30 cellular contexts compared by ENCODE assay signal in the genomic region with DNA sequence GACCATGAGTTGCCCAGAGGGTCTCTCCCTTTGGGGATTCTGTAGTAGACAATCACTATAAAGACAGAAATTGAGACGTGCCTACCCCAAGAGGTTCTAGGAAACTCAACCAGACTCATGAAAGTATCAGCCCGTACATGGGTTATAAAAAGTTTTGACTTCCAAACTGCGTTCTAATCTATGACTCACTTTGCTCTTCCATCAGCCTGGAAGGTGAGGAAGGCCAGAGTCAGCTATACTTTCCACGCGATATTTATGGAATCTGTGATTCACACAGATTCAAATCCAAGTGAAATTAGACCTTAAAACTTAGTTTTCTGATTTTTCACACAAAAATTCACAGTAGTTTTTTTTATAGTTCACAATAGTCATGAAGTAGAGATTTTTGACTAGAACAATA. TPM values are rescaled to one million over a fixed set of nuclear protein-coding genes. Genes with fewer than 3 reads are reported as not detected.
A peak's percentile ranks its signal among the peaks of the same experiment; 100 is the strongest.
DNase-seq lines count a peak whose midpoint lies in the region; ATAC-seq, FAIRE-seq and TF ChIP-seq lines count a peak whose summit lies in the region.
"Had no signal": no experiment of that assay in that cellular context is flagged by ENCODE, and none has a peak within 500 bp of the region (broad histone marks: within the 10 kb centered on the region; RNA-seq: fewer than 3 reads in every experiment).

No MANE protein-coding gene starts in this region.

- in situ Hi-C loops in GM13976 (cut with MboI; ENCODE audit: low sequenced_read_pairs, unreplicated experiment): no loop called here

- no peak for TF ChIP-seq CTCF in astrocyte (IDR thresholded peaks at IDR 0.05; ENCODE audit: insufficient read depth, low read depth, low read length)
- no peak for TF ChIP-seq CTCF in osteoblast (IDR thresholded peaks at IDR 0.05; ENCODE audit: extremely low read depth, low read depth, low read length)
- no peak for TF ChIP-seq CTCF in GM13976 (IDR thresholded peaks at IDR 0.05; ENCODE audit: borderline replicate concordance, control extremely low read depth, extremely low read depth, insufficient read depth, missing control alignments)

- DNase-seq in EL (peak; percentile 68), M059J (ENCODE audit: low read depth) (peak; percentile 69), astrocyte (ENCODE audit: low read depth) (peak; percentile 71), osteoblast (ENCODE audit: insufficient read length, low spot score, missing footprints) (no peak), GM13976 (ENCODE audit: low spot score) (no peak), kidney tubule cell (ENCODE audit: low spot score) (no peak)
- DNase-seq: activated B cell treated with CpG ODN at 0.5 μM for 24 hours; activated CD4-positive, alpha-beta T cell treated with anti-CD3 and anti-CD28 coated beads, Interleukin-2, amount 50 U/mL, for 1 hour; activated effector memory CD4-positive, alpha-beta T cell treated with Interleukin-2 at 50 U/mL for 16 hours; activated T-cell treated with anti-CD3 and anti-CD28 coated beads, Interleukin-2, amount 50 U/mL, for 1 hour; anterior cingulate cortex; colonic mucosa; effector CD4-positive, alpha-beta T cell; GF-D8; islet precursor cell; left ventricle myocardium superior; NCI-H1436; Peyer's patch; posterior cingulate gyrus; right cardiac atrium; stimulated activated CD8-positive, alpha-beta memory T cell treated with anti-CD3 and anti-CD28 coated beads, Interleukin-4, amount 100 ng/mL, for 48 hours; T-cell; testis had no signal

- peaks cover 21% of the 10 kb centered on the region for H3K4me1 ChIP-seq in astrocyte (ENCODE audit: insufficient read depth, low read length)
- H3K4me1 ChIP-seq in osteoblast (ENCODE audit: insufficient read depth, low read length): peaks cover 22% of the 10 kb centered on the region
- H3K4me1 ChIP-seq: colonic mucosa, Peyer's patch, testis had no signal

- H3K27me3 Mint-ChIP-seq in astrocyte (ENCODE audit: low read depth, unreplicated experiment): no peaks in the 10 kb centered on the region

- no peak for FAIRE-seq in astrocyte (lab: Jason Lieb, UNC)
- FAIRE-seq: HepG2 had no signal

- H3K9me3 ChIP-seq in astrocyte (ENCODE audit: insufficient read depth, low read depth, low read length): no peaks in the 10 kb centered on the region
- H3K9me3 ChIP-seq in osteoblast (ENCODE audit: low read depth, low read length): no peaks in the 10 kb centered on the region
- H3K9me3 ChIP-seq: colonic mucosa, Peyer's patch, testis had no signal

- H3K27ac ChIP-seq in astrocyte (ENCODE audit: low read depth, low read length): peak overlapping the region; percentile 61
- peak overlapping the region; percentile 73 for H3K27ac ChIP-seq in osteoblast (ENCODE audit: low read depth, low read length)
- H3K27ac ChIP-seq: cardiac muscle cell, colonic mucosa, HL-60, Peyer's patch, testis had no signal

- H3K27me3 ChIP-seq in astrocyte (ENCODE audit: insufficient read depth, low read length) (no peaks in the 10 kb centered on the region), osteoblast (ENCODE audit: insufficient read depth, low read length) (no peaks in the 10 kb centered on the region)
- H3K27me3 ChIP-seq: colonic mucosa, Peyer's patch, testis had no signal

- H3K36me3 ChIP-seq in astrocyte (ENCODE audit: insufficient read depth, low read length) (no peaks in the 10 kb centered on the region), osteoblast (ENCODE audit: insufficient read depth, low read length) (no peaks in the 10 kb centered on the region)
- H3K36me3 ChIP-seq: cardiac muscle cell, colonic mucosa, Peyer's patch had no signal

- no peaks in the 10 kb centered on the region for H3K9me3 Mint-ChIP-seq in astrocyte (ENCODE audit: unreplicated experiment)
- H3K9me3 Mint-ChIP-seq: activated B cell treated with CpG ODN at 0.5 μM for 24 hours, mesothelial cell of epicardium had no signal

- no peak overlapping the region for H3K27ac Mint-ChIP-seq in astrocyte (ENCODE audit: unreplicated experiment)
- H3K27ac Mint-ChIP-seq: activated B cell treated with CpG ODN at 0.5 μM for 24 hours; activated naive CD8-positive, alpha-beta T cell; mesothelial cell of epicardium; stimulated activated naive CD8-positive, alpha-beta T cell treated with anti-CD3 and anti-CD28 coated beads, Interleukin-15, Interleukin-2, amounts not matched to agents 100 ng/mL and 50 ng/mL, for 24 hours; T-cell had no signal

- no peaks in the 10 kb centered on the region for H4K20me1 ChIP-seq in astrocyte (ENCODE audit: insufficient read depth, low read length)
- no peaks in the 10 kb centered on the region for H4K20me1 ChIP-seq in osteoblast (ENCODE audit: insufficient read depth, low read length)

- no peak for ATAC-seq in HG03159 (IDR thresholded peaks at IDR 0.05; ENCODE audit: unreplicated experiment)
- ATAC-seq: HepG2, left ventricle myocardium superior, right cardiac atrium, T-cell had no signal

- H3K79me2 ChIP-seq in astrocyte (ENCODE audit: insufficient read depth, low read length): no peaks in the 10 kb centered on the region
- H3K79me2 ChIP-seq in osteoblast (ENCODE audit: insufficient read depth, low read length): no peaks in the 10 kb centered on the region

- H3K4me3 ChIP-seq in astrocyte (ENCODE audit: insufficient read depth, low read depth, low read length): no peak overlapping the region
- no peak overlapping the region for H3K4me3 ChIP-seq in osteoblast (ENCODE audit: insufficient read depth, low read length)
- H3K4me3 ChIP-seq: cardiac muscle cell, colonic mucosa, Peyer's patch, testis had no signal

- peak overlapping the region; percentile 2 for H3K9ac ChIP-seq in astrocyte (ENCODE audit: low read length)

- H3K36me3 Mint-ChIP-seq in astrocyte (ENCODE audit: low read depth, unreplicated experiment): no peaks in the 10 kb centered on the region
- H3K36me3 Mint-ChIP-seq: activated naive CD8-positive, alpha-beta T cell; mesothelial cell of epicardium; T-cell had no signal

- no peak overlapping the region for H3K4me3 Mint-ChIP-seq in astrocyte (ENCODE audit: unreplicated experiment)
- H3K4me3 Mint-ChIP-seq: activated B cell treated with CpG ODN at 0.5 μM for 24 hours; activated naive CD8-positive, alpha-beta T cell; mesothelial cell of epicardium; stimulated activated naive CD8-positive, alpha-beta T cell treated with anti-CD3 and anti-CD28 coated beads, Interleukin-15, Interleukin-2, amounts not matched to agents 100 ng/mL and 50 ng/mL, for 24 hours; T-cell had no signal

- peaks cover 15% of the 10 kb centered on the region for H3K4me1 Mint-ChIP-seq in astrocyte (ENCODE audit: low read depth, unreplicated experiment)
- H3K4me1 Mint-ChIP-seq: activated B cell treated with CpG ODN at 0.5 μM for 24 hours, mesothelial cell of epicardium, T-cell had no signal

- H3K4me2 ChIP-seq in astrocyte (ENCODE audit: low read length): peak overlapping the region; percentile 61
- peak overlapping the region; percentile 35 for H3K4me2 ChIP-seq in osteoblast (ENCODE audit: insufficient read depth, low read length)

- H2AFZ ChIP-seq in astrocyte (ENCODE audit: low read depth, low read length) (no peak overlapping the region), osteoblast (ENCODE audit: low read length) (peak overlapping the region; percentile 26)

RNA-seq across cellular contexts. Expression of gene LYPD1, which starts 7.7 kb away (rescaled TPM):
- 145 and 146 TPM in 2 replicates for total RNA-seq in M059J (2014; rRNA removed; shearing (Covaris generic))
- total RNA-seq in astrocyte: 51.1 and 61.6 TPM in 2 replicates
- 2.5 and 5.9 TPM in 2 replicates for total RNA-seq in osteoblast
- total RNA-seq: activated B cell treated with CpG ODN at 0.5 μM for 24 hours, HepG2, left ventricle myocardium superior, right cardiac atrium had no signal

Comparison
In these comparisons a context has a peak if more than half of its experiments do, and no peak if none do; other contexts are left out.
1. DNase-seq: peak in EL (single experiment), M059J (single experiment) and astrocyte (single experiment); none in osteoblast (single experiment), GM13976 (single experiment) and kidney tubule cell (single experiment).